In the genomic region with DNA sequence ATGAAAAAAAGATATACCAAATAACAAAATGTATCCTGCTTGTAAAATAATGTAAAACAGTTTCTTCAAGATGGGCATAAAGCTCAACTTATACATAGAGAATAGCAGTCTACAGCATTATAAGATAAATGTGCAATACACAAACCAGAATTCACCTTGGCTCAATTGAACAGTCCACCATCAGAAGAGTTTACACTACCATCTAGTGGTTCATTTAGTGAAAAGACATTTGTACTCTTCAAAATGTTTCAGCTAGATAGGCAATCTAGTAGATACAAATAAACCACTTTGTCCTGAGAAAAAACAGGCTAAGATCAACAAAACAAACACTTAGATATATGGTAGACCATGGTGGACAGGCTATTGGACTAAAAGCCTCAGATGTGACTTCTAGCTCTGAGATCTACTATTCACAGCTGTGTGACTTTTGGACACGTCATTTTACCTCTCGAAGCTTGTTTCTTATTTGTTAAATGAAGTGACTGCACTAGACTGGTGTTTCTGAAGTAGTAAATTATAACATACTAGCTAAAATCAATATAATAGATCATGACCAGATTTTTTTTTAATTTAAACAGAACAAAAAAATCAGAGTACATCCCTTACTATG, we compare ENCODE assay signal across 8 cellular contexts. TPM values are rescaled to one million over a fixed set of nuclear protein-coding genes. Genes with fewer than 3 reads are reported as not detected.
A peak's percentile ranks its signal among the peaks of the same experiment; 100 is the strongest.
DNase-seq lines count a peak whose midpoint lies in the region; ATAC-seq and TF ChIP-seq lines count a peak whose summit lies in the region.

No MANE protein-coding gene starts in this region.

- H3K36me3 ChIP-seq in breast epithelium (no peaks in the 10 kb centered on the region), MG63 (no peaks in the 10 kb centered on the region)

- H3K27me3 Mint-ChIP-seq in activated CD8-positive, alpha-beta T cell treated with anti-CD3 and anti-CD28 coated beads for 36 hours, result peaks cover 3% of the 10 kb centered on the region
- peaks cover 20% of the 10 kb centered on the region for H3K27me3 Mint-ChIP-seq in activated CD8-positive, alpha-beta T cell treated with anti-CD3 and anti-CD28 coated beads, Interleukin-2, amount 10 ng/mL, durations not matched to agents 7 days and 5 days (ENCODE audit: low read depth)

- peak; percentile 35 for TF ChIP-seq CTCF in activated CD8-positive, alpha-beta T cell treated with anti-CD3 and anti-CD28 coated beads for 36 hours (IDR thresholded peaks at IDR 0.05)
- peak; percentile 45 to 58 (median 53) for TF ChIP-seq CTCF in breast epithelium (IDR thresholded peaks at IDR 0.05)

- no peak for DNase-seq in activated CD8-positive, alpha-beta T cell treated with anti-CD3 and anti-CD28 coated beads for 36 hours
- no peak for DNase-seq in activated CD8-positive, alpha-beta T cell treated with anti-CD3 and anti-CD28 coated beads, Interleukin-2, amount 10 ng/mL, durations not matched to agents 7 days and 5 days
- peak; percentile 53 for DNase-seq in NCI-H2107 treated with DMSO at 0.1 percent for 48 hours (lab: John Stamatoyannopoulos, UW; ENCODE audit: unreplicated experiment)
- DNase-seq in breast epithelium (ENCODE audit: low spot score in 2 of 2), result no peak
- DNase-seq in left colon, result no peak
- DNase-seq in MG63, result no peak

- TF ChIP-seq POLR2A in breast epithelium (IDR thresholded peaks at IDR 0.05), result no peak

- no peak overlapping the region for H3K4me3 ChIP-seq in breast epithelium
- H3K4me3 ChIP-seq in MG63, result no peak overlapping the region

- ATAC-seq in activated CD8-positive, alpha-beta T cell treated with anti-CD3 and anti-CD28 coated beads for 36 hours, result no peak
- ATAC-seq in activated CD8-positive, alpha-beta T cell treated with anti-CD3 and anti-CD28 coated beads, Interleukin-2, amount 10 ng/mL, durations not matched to agents 7 days and 5 days, result no peak
- ATAC-seq in left colon, result peak; percentile 83
- ATAC-seq in HG03039 (IDR thresholded peaks at IDR 0.05; ENCODE audit: unreplicated experiment), result no peak
- no peak for ATAC-seq in GM19463 (IDR thresholded peaks at IDR 0.05; ENCODE audit: unreplicated experiment)

- H3K9me3 ChIP-seq in breast epithelium (no peaks in the 10 kb centered on the region), MG63 (no peaks in the 10 kb centered on the region)

- intact Hi-C loops in activated CD8-positive, alpha-beta T cell treated with anti-CD3 and anti-CD28 coated beads for 36 hours (cut with micrococcal nuclease), result loop anchor here (2.0 kb wide), 1 partner anchor 251 kb away; no protein-coding TSS in a partner anchor
- intact Hi-C loops in breast epithelium (cut with DNase I; ENCODE audit: low total_unique reads) (no loop called here), left colon (cut with DNase I, micrococcal nuclease) (loop anchor here in 1 of 2 donors (5.0 to 10.0 kb wide), 3 partner anchors 109 to 421 kb away; no protein-coding TSS in a partner anchor)

- H3K27ac Mint-ChIP-seq in activated CD8-positive, alpha-beta T cell treated with anti-CD3 and anti-CD28 coated beads for 36 hours, result no peak overlapping the region
- no peak overlapping the region for H3K27ac Mint-ChIP-seq in activated CD8-positive, alpha-beta T cell treated with anti-CD3 and anti-CD28 coated beads, Interleukin-2, amount 10 ng/mL, durations not matched to agents 7 days and 5 days

- POLR2A ChIA-PET in activated CD8-positive, alpha-beta T cell treated with anti-CD3 and anti-CD28 coated beads for 36 hours (lab: Charles Lee), result interaction anchor here (1.0 kb wide), 1 partner anchor 10 kb away, joined by 3 read pairs; no protein-coding TSS in a partner anchor
- POLR2A ChIA-PET in activated CD8-positive, alpha-beta T cell treated with anti-CD3 and anti-CD28 coated beads, Interleukin-2, amount 10 ng/mL, durations not matched to agents 7 days and 5 days (lab: Charles Lee), result no interaction called here

- no peak overlapping the region for H3K4me3 Mint-ChIP-seq in activated CD8-positive, alpha-beta T cell treated with anti-CD3 and anti-CD28 coated beads for 36 hours
- no peak overlapping the region for H3K4me3 Mint-ChIP-seq in activated CD8-positive, alpha-beta T cell treated with anti-CD3 and anti-CD28 coated beads, Interleukin-2, amount 10 ng/mL, durations not matched to agents 7 days and 5 days

- H3K4me1 ChIP-seq in breast epithelium, result no peaks in the 10 kb centered on the region

- H3K27me3 ChIP-seq in breast epithelium (no peaks in the 10 kb centered on the region), MG63 (no peaks in the 10 kb centered on the region)

- no peaks in the 10 kb centered on the region for H3K36me3 Mint-ChIP-seq in activated CD8-positive, alpha-beta T cell treated with anti-CD3 and anti-CD28 coated beads for 36 hours (ENCODE audit: low read depth)
- no peaks in the 10 kb centered on the region for H3K36me3 Mint-ChIP-seq in activated CD8-positive, alpha-beta T cell treated with anti-CD3 and anti-CD28 coated beads, Interleukin-2, amount 10 ng/mL, durations not matched to agents 7 days and 5 days (ENCODE audit: low read depth)

- no peaks in the 10 kb centered on the region for H3K9me3 Mint-ChIP-seq in activated CD8-positive, alpha-beta T cell treated with anti-CD3 and anti-CD28 coated beads for 36 hours
- H3K9me3 Mint-ChIP-seq in activated CD8-positive, alpha-beta T cell treated with anti-CD3 and anti-CD28 coated beads, Interleukin-2, amount 10 ng/mL, durations not matched to agents 7 days and 5 days (ENCODE audit: insufficient read depth), result no peaks in the 10 kb centered on the region

- H3K4me1 Mint-ChIP-seq in activated CD8-positive, alpha-beta T cell treated with anti-CD3 and anti-CD28 coated beads for 36 hours (ENCODE audit: low read depth), result no peaks in the 10 kb centered on the region
- no peaks in the 10 kb centered on the region for H3K4me1 Mint-ChIP-seq in activated CD8-positive, alpha-beta T cell treated with anti-CD3 and anti-CD28 coated beads, Interleukin-2, amount 10 ng/mL, durations not matched to agents 7 days and 5 days (ENCODE audit: low read depth)

- no peak overlapping the region for H3K27ac ChIP-seq in breast epithelium

- CTCF ChIA-PET in activated CD8-positive, alpha-beta T cell treated with anti-CD3 and anti-CD28 coated beads for 36 hours (lab: Charles Lee), result interaction anchor here (0.7 to 2.4 kb wide), 19 partner anchors 8 to 421 kb away, joined by 3 to 27 read pairs (median 3); partner anchors contain the start of gene IL33
- CTCF ChIA-PET in activated CD8-positive, alpha-beta T cell treated with anti-CD3 and anti-CD28 coated beads, Interleukin-2, amount 10 ng/mL, durations not matched to agents 7 days and 5 days (lab: Charles Lee), result interaction anchor here (0.7 to 2.9 kb wide), 16 partner anchors 11 to 507 kb away, joined by 3 to 46 read pairs (median 3); partner anchors contain the start of gene RANBP6

RNA-seq across cellular contexts. Expression of gene TPD52L3, which starts 22.1 kb away (rescaled TPM):
- total RNA-seq in activated CD8-positive, alpha-beta T cell treated with anti-CD3 and anti-CD28 coated beads for 36 hours, result not detected
- not detected for total RNA-seq in activated CD8-positive, alpha-beta T cell treated with anti-CD3 and anti-CD28 coated beads, Interleukin-2, amount 10 ng/mL, durations not matched to agents 7 days and 5 days
- total RNA-seq in breast epithelium, result not detected
- total RNA-seq in left colon, result not detected
- total RNA-seq in MG63 (2014; rRNA removed; shearing (Covaris generic); ENCODE audit: low replicate concordance), result not detected in 2 replicates
